Comparison of ENCODE assay signal across 9 cellular contexts in the genomic region with DNA sequence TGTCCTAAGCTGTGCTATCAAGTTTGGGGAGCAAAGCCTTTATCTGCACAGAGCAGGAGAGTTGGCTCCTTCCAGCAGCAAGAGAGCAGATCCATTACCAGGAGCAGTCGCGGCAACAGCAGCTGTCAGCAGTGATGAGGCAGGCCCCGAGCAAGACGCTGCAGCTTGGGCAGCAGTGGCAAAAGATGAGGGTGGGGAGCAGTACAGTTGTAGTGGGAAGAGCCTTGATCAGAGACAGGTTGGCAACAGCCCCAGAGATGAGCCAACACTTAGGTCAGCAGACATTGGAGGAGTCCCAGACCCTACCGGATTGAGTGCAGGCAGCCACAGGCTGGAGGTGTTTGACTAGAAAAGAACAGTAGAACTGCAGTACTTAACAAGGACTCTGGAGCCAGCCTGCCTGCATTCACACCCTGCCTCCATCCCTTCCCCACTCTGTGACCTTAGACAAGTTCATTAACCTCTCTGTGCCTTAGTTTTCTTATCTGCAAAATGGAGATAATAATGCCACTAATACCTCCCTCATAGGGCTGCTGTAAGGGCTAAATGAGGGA.
DNase-seq lines count a peak whose midpoint lies in the region; ATAC-seq, FAIRE-seq and TF ChIP-seq lines count a peak whose summit lies in the region.
"Had no signal": no experiment of that assay in that cellular context is flagged by ENCODE, and none has a peak within 500 bp of the region (broad histone marks: within the 10 kb centered on the region; RNA-seq: fewer than 3 reads in every experiment).

No MANE protein-coding gene starts in this region.

- ATAC-seq in GM18858 (IDR thresholded peaks at IDR 0.05; ENCODE audit: unreplicated experiment) (no peak), pancreas (no peak)

- 72 to 83% methylated on average over 5 of the region's 5 CpGs for WGBS in pancreas, 2 donors

- no peaks in the 10 kb centered on the region for H3K27me3 ChIP-seq in pancreas
- H3K27me3 ChIP-seq: tibial nerve had no signal

- FAIRE-seq in pancreas (lab: Jason Lieb, UNC), result no peak

- H3K27ac ChIP-seq in pancreas, result no peak overlapping the region
- H3K27ac ChIP-seq: tibial nerve had no signal

- TF ChIP-seq CTCF in cardiac fibroblast (IDR thresholded peaks at IDR 0.05; ENCODE audit: low read depth, low read length) (no peak), GM20000 (IDR thresholded peaks at IDR 0.05; ENCODE audit: extremely low read depth, missing control alignments) (no peak), pancreas (IDR thresholded peaks at IDR 0.05) (no peak)

- no peak overlapping the region for H3K4me3 ChIP-seq in cardiac fibroblast (replicated peaks in 1 of 2; ENCODE audit: low read depth in 2 of 2, low read length in 2 of 2)
- no peak overlapping the region for H3K4me3 ChIP-seq in pancreas
- H3K4me3 ChIP-seq: tibial nerve had no signal

- DNase-seq in A172 (ENCODE audit: low spot score), result peak; percentile 94
- DNase-seq in HPDE6-E6E7 (ENCODE audit: extremely low spot score), result peak; percentile 48
- peak; percentile 88 to 89 for DNase-seq in cardiac fibroblast (ENCODE audit: low read depth in 2 of 2)
- peak; percentile 85 for DNase-seq in kidney tubule cell (ENCODE audit: low spot score)
- no peak for DNase-seq in GM20000 (ENCODE audit: low spot score)
- no peak for DNase-seq in pancreas
- DNase-seq in NCI-H774 (lab: John Stamatoyannopoulos, UW), result no peak

- H3K9me3 ChIP-seq in pancreas, result no peaks in the 10 kb centered on the region

- intact Hi-C loops in pancreas (cut with DNase I), result no loop called here

- H3K36me3 ChIP-seq in pancreas, result no peaks in the 10 kb centered on the region
- H3K36me3 ChIP-seq: tibial nerve had no signal

- H3K4me1 ChIP-seq in pancreas, result no peaks in the 10 kb centered on the region

Comparison
In these comparisons a context has a peak if more than half of its experiments do, and no peak if none do; other contexts are left out.
1. DNase-seq: peak in A172 (single experiment), HPDE6-E6E7 (single experiment), cardiac fibroblast (2 of 2) and kidney tubule cell (single experiment); none in GM20000 (single experiment), pancreas (0 of 6) and NCI-H774 (single experiment).